Comparison of ENCODE assay signal across 2 cellular contexts in the genomic region with DNA sequence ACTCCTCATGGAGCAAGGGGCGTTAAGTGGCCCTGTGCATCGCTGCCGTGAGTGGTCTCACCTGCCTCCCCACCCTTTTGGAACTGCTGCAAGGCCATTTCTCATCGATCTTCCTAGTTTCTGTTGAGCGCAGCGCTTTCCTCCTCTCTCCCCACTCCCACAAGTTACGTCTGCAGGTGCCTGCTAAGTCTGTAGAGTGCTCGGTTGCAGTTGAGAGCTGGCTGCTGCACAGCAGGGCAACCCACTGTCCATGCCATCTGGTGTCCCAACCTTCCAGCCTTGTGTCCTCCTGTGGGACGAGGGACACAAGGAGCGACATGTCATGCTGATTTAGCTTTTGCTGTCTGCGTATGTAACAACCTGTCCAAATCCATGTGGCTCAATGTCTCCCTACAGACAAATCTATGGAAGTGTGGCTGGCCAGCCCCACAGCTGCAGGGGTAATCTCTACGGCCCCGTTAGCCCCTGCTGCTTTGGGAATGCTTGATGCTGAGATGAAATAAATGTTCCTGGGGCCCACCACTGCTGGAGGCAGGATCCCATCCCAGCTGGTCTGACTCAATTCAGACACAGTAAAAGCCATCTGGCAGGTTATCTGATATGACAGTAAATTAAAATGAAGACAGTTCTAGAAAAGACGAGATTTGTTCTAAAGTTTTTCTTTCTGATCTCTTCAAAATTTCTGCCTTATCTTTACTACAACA.
TF ChIP-seq lines count a peak whose summit lies in the region.

No MANE protein-coding gene starts in this region.

TF ChIP-seq in IMR-90, 13 proteins besides CTCF, POLR2A, EP300 and RAD21:
- no peak for TF ChIP-seq MAZ (IDR thresholded peaks at IDR 0.05; ENCODE audit: borderline replicate concordance, low read depth, low read length)
- TF ChIP-seq NFE2L2 (IDR thresholded peaks at IDR 0.05; ENCODE audit: low read depth, low read length): no peak
- no peak for TF ChIP-seq RFX5 (IDR thresholded peaks at IDR 0.05; ENCODE audit: low read depth, low read length)
- TF ChIP-seq CEBPB (IDR thresholded peaks at IDR 0.05; ENCODE audit: low read depth, low read length): no peak
- TF ChIP-seq, protein P1, sequence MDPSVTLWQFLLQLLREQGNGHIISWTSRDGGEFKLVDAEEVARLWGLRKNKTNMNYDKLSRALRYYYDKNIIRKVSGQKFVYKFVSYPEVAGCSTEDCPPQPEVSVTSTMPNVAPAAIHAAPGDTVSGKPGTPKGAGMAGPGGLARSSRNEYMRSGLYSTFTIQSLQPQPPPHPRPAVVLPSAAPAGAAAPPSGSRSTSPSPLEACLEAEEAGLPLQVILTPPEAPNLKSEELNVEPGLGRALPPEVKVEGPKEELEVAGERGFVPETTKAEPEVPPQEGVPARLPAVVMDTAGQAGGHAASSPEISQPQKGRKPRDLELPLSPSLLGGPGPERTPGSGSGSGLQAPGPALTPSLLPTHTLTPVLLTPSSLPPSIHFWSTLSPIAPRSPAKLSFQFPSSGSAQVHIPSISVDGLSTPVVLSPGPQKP (IDR thresholded peaks at IDR 0.05; ENCODE audit: borderline replicate concordance, low read depth, low read length): no peak
- TF ChIP-seq BHLHE40 (IDR thresholded peaks at IDR 0.05; ENCODE audit: low read depth, low read length): no peak
- no peak for TF ChIP-seq CHD1 (IDR thresholded peaks at IDR 0.05; ENCODE audit: low read depth, low read length)
- TF ChIP-seq, protein P2, sequence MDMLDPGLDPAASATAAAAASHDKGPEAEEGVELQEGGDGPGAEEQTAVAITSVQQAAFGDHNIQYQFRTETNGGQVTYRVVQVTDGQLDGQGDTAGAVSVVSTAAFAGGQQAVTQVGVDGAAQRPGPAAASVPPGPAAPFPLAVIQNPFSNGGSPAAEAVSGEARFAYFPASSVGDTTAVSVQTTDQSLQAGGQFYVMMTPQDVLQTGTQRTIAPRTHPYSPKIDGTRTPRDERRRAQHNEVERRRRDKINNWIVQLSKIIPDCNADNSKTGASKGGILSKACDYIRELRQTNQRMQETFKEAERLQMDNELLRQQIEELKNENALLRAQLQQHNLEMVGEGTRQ (IDR thresholded peaks at IDR 0.05; ENCODE audit: low read depth, low read length): no peak
- no peak for TF ChIP-seq MXI1 (IDR thresholded peaks at IDR 0.05; ENCODE audit: borderline replicate concordance, low read depth, low read length)
- no peak for TF ChIP-seq FOS (IDR thresholded peaks at IDR 0.05; ENCODE audit: low read depth, low read length)
- TF ChIP-seq MAFK (IDR thresholded peaks at IDR 0.05; ENCODE audit: low read depth, low read length): no peak
- TF ChIP-seq RCOR1 (IDR thresholded peaks at IDR 0.05; ENCODE audit: insufficient replicate concordance, low read length): no peak
- TF ChIP-seq SMC3 (IDR thresholded peaks at IDR 0.05; ENCODE audit: low read depth, low read length): no peak

TF ChIP-seq in WTC11, 78 proteins besides CTCF, POLR2A, EP300 and RAD21:
- TF ChIP-seq CBFB (CRISPR knock-in tag; IDR thresholded peaks at IDR 0.05; ENCODE audit: low read depth): no peak
- TF ChIP-seq ZNF423 (CRISPR knock-in tag; IDR thresholded peaks at IDR 0.05): peak; percentile 93
- TF ChIP-seq ZBTB21 (CRISPR knock-in tag; IDR thresholded peaks at IDR 0.05; ENCODE audit: borderline replicate concordance): 0 out of 2 replicates have a peak, but pooled peaks have one; percentile 36
- TF ChIP-seq OVOL2 (CRISPR knock-in tag; IDR thresholded peaks at IDR 0.05; ENCODE audit: borderline replicate concordance): no peak
- TF ChIP-seq, protein P3, sequence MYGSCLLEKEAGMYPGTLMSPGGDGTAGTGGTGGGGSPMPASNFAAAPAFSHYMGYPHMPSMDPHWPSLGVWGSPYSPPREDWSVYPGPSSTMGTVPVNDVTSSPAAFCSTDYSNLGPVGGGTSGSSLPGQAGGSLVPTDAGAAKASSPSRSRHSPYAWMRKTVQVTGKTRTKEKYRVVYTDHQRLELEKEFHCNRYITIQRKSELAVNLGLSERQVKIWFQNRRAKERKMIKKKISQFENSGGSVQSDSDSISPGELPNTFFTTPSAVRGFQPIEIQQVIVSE (CRISPR knock-in tag; IDR thresholded peaks at IDR 0.05; ENCODE audit: borderline replicate concordance): no peak
- TF ChIP-seq, protein P2 (CRISPR knock-in tag; IDR thresholded peaks at IDR 0.05): 0 out of 2 replicates have a peak, but pooled peaks have one; percentile 13
- TF ChIP-seq TCF7 (CRISPR knock-in tag; IDR thresholded peaks at IDR 0.05; ENCODE audit: low read depth): no peak
- TF ChIP-seq, protein P4, sequence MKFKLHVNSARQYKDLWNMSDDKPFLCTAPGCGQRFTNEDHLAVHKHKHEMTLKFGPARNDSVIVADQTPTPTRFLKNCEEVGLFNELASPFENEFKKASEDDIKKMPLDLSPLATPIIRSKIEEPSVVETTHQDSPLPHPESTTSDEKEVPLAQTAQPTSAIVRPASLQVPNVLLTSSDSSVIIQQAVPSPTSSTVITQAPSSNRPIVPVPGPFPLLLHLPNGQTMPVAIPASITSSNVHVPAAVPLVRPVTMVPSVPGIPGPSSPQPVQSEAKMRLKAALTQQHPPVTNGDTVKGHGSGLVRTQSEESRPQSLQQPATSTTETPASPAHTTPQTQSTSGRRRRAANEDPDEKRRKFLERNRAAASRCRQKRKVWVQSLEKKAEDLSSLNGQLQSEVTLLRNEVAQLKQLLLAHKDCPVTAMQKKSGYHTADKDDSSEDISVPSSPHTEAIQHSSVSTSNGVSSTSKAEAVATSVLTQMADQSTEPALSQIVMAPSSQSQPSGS (CRISPR knock-in tag; IDR thresholded peaks at IDR 0.05; ENCODE audit: borderline replicate concordance, low read depth): no peak
- TF ChIP-seq SP1 (CRISPR knock-in tag; conservative IDR thresholded peaks at IDR 0.05): no peak
- TF ChIP-seq FOXK1 (CRISPR knock-in tag; IDR thresholded peaks at IDR 0.05): no peak
TF ChIP-seq in WTC11: peak in this region for 3.
